In the genomic region with DNA sequence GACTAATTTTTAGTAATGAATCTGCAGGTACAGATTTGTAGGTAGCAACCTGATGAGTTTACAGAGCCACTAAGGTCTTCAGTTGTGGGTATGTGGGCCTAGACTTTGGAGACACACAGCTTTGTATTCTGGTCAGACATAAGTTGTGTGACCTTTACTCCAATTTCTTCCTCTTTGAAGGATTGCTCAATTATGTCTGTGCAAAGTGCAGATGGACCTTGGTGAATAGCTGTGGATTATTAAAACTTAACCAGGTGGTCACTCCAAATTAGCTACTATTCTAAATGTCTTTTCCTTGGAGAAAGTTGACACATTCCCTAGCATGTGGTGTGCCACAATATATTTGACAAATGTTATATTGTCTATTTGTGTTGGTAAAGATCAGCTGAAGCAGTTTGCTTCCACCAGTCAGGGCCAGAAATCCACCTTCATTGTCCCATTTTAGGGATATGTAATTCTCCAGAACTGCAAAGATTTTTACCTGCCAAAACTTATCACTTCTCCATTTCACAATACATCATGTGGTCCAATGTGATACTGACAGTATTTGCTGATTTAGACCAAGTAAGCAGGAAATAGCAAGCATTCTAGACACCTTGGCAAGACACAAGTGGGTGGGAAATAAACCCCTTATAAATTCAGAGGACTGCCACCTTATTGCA, we compare ENCODE assay signal across 20 cellular contexts. TPM values are rescaled to one million over a fixed set of nuclear protein-coding genes. Genes with fewer than 3 reads are reported as not detected.
"Had no signal": no experiment of that assay in that cellular context is flagged by ENCODE, and none has a peak within 500 bp of the region (broad histone marks: within the 10 kb centered on the region; RNA-seq: fewer than 3 reads in every experiment).

No MANE protein-coding gene starts in this region.

- H3K4me1 ChIP-seq: ascending aorta, vagina had no signal

- H3K4me1 Mint-ChIP-seq: activated CD4-positive, alpha-beta memory T cell treated with anti-CD3 and anti-CD28 coated beads, Interleukin-2, amount 10 ng/mL, durations not matched to agents 7 days and 5 days; activated CD4-positive, alpha-beta T cell treated with anti-CD3 and anti-CD28 coated beads for 36 hours; activated naive CD4-positive, alpha-beta T cell treated with anti-CD3 and anti-CD28 coated beads, Interleukin-2, amount 10 ng/mL, durations not matched to agents 7 days and 5 days; activated naive CD8-positive, alpha-beta T cell treated with anti-CD3 and anti-CD28 coated beads, Interleukin-2, amount 50 U/mL, for 24 hours; stimulated activated naive CD8-positive, alpha-beta T cell treated with anti-CD3 and anti-CD28 coated beads, Interleukin-15, amount 100 ng/mL, for 72 hours had no signal

- ATAC-seq: activated CD4-positive, alpha-beta T cell treated with anti-CD3 and anti-CD28 coated beads for 36 hours; activated naive CD8-positive, alpha-beta T cell treated with anti-CD3 and anti-CD28 coated beads, Interleukin-2, amount 50 U/mL, for 24 hours; esophagus mucosa; gastroesophageal sphincter; left cardiac atrium; stimulated activated naive CD8-positive, alpha-beta T cell treated with anti-CD3 and anti-CD28 coated beads, Interleukin-15, amount 100 ng/mL, for 72 hours had no signal

- H3K4me3 Mint-ChIP-seq: activated CD4-positive, alpha-beta memory T cell treated with anti-CD3 and anti-CD28 coated beads, Interleukin-2, amount 10 ng/mL, durations not matched to agents 7 days and 5 days; activated CD4-positive, alpha-beta T cell treated with anti-CD3 and anti-CD28 coated beads for 36 hours; activated naive CD4-positive, alpha-beta T cell treated with anti-CD3 and anti-CD28 coated beads, Interleukin-2, amount 10 ng/mL, durations not matched to agents 7 days and 5 days; activated naive CD8-positive, alpha-beta T cell treated with anti-CD3 and anti-CD28 coated beads, Interleukin-2, amount 50 U/mL, for 24 hours; activated T-cell treated with anti-CD3 and anti-CD28 coated beads, Interleukin-2, amount 50 U/mL, for 24 hours; neural crest cell; stimulated activated naive CD8-positive, alpha-beta T cell treated with anti-CD3 and anti-CD28 coated beads, Interleukin-15, amount 100 ng/mL, for 72 hours had no signal

- H3K27ac ChIP-seq: ascending aorta, breast epithelium, gastroesophageal sphincter, heart left ventricle, right atrium auricular region, vagina had no signal

- H3K36me3 ChIP-seq: ascending aorta, breast epithelium, gastroesophageal sphincter, heart left ventricle, right atrium auricular region, vagina had no signal

- DNase-seq: activated CD4-positive, alpha-beta memory T cell treated with anti-CD3 and anti-CD28 coated beads, Interleukin-2, amount 10 ng/mL, durations not matched to agents 7 days and 5 days; activated CD4-positive, alpha-beta T cell treated with anti-CD3 and anti-CD28 coated beads for 36 hours; activated naive CD4-positive, alpha-beta T cell treated with anti-CD3 and anti-CD28 coated beads, Interleukin-2, amount 10 ng/mL, durations not matched to agents 7 days and 5 days; activated naive CD8-positive, alpha-beta T cell treated with anti-CD3 and anti-CD28 coated beads, Interleukin-2, amount 50 U/mL, for 24 hours; activated T-cell treated with anti-CD3 and anti-CD28 coated beads, Interleukin-2, amount 50 U/mL, for 24 hours; cortex of kidney; heart left ventricle; left cardiac atrium; mammary epithelial cell; stimulated activated CD4-positive, alpha-beta T cell treated with anti-CD3 and anti-CD28 coated beads, Interleukin-4, amount 100 ng/mL, for 1 hour; stimulated activated naive CD8-positive, alpha-beta T cell treated with anti-CD3 and anti-CD28 coated beads, Interleukin-15, amount 100 ng/mL, for 72 hours had no signal

- H3K27me3 Mint-ChIP-seq: activated CD4-positive, alpha-beta T cell treated with anti-CD3 and anti-CD28 coated beads for 36 hours had no signal

- H3K9me3 ChIP-seq: ascending aorta, breast epithelium, gastroesophageal sphincter, heart left ventricle, right atrium auricular region, vagina had no signal

- H3K36me3 Mint-ChIP-seq: activated naive CD4-positive, alpha-beta T cell treated with anti-CD3 and anti-CD28 coated beads, Interleukin-2, amount 10 ng/mL, durations not matched to agents 7 days and 5 days had no signal

- H3K9me3 Mint-ChIP-seq: activated CD4-positive, alpha-beta memory T cell treated with anti-CD3 and anti-CD28 coated beads, Interleukin-2, amount 10 ng/mL, durations not matched to agents 7 days and 5 days; activated naive CD4-positive, alpha-beta T cell treated with anti-CD3 and anti-CD28 coated beads, Interleukin-2, amount 10 ng/mL, durations not matched to agents 7 days and 5 days; activated naive CD8-positive, alpha-beta T cell treated with anti-CD3 and anti-CD28 coated beads, Interleukin-2, amount 50 U/mL, for 24 hours; activated T-cell treated with anti-CD3 and anti-CD28 coated beads, Interleukin-2, amount 50 U/mL, for 24 hours; stimulated activated naive CD8-positive, alpha-beta T cell treated with anti-CD3 and anti-CD28 coated beads, Interleukin-15, amount 100 ng/mL, for 72 hours had no signal

- H3K4me3 ChIP-seq: ascending aorta, breast epithelium, gastroesophageal sphincter, heart left ventricle, right atrium auricular region, smooth muscle cell, vagina had no signal

- H3K27ac Mint-ChIP-seq: activated CD4-positive, alpha-beta memory T cell treated with anti-CD3 and anti-CD28 coated beads, Interleukin-2, amount 10 ng/mL, durations not matched to agents 7 days and 5 days; activated CD4-positive, alpha-beta T cell treated with anti-CD3 and anti-CD28 coated beads for 36 hours; activated naive CD4-positive, alpha-beta T cell treated with anti-CD3 and anti-CD28 coated beads, Interleukin-2, amount 10 ng/mL, durations not matched to agents 7 days and 5 days; activated naive CD8-positive, alpha-beta T cell treated with anti-CD3 and anti-CD28 coated beads, Interleukin-2, amount 50 U/mL, for 24 hours; activated T-cell treated with anti-CD3 and anti-CD28 coated beads, Interleukin-2, amount 50 U/mL, for 24 hours; progenitor cell of endocrine pancreas; stimulated activated naive CD8-positive, alpha-beta T cell treated with anti-CD3 and anti-CD28 coated beads, Interleukin-15, amount 100 ng/mL, for 72 hours had no signal

- H3K27me3 ChIP-seq: ascending aorta, breast epithelium, gastroesophageal sphincter, heart left ventricle, right atrium auricular region, vagina had no signal

RNA-seq across cellular contexts. Expression of gene IFIT2, which starts 31.9 kb away (rescaled TPM):
- total RNA-seq: progenitor cell of endocrine pancreas had no signal

RNA-seq across cellular contexts. Expression of gene IFIT3, which starts 57.8 kb away (rescaled TPM):
- total RNA-seq: progenitor cell of endocrine pancreas had no signal
